10 cellular contexts compared by ENCODE assay signal in genomic region chr1:182147136-182147815, GRCh38.
DNase-seq lines count a peak whose midpoint lies in the region; ATAC-seq and TF ChIP-seq lines count a peak whose summit lies in the region.
"Had no signal": no experiment of that assay in that cellular context is flagged by ENCODE, and none has a peak within 500 bp of the region (broad histone marks: within the 10 kb centered on the region; RNA-seq: fewer than 3 reads in every experiment).

No MANE protein-coding gene starts in this region.

- H3K9ac ChIP-seq in MM.1S (ENCODE audit: low read length): no peak overlapping the region

- no peaks in the 10 kb centered on the region for H3K79me2 ChIP-seq in MM.1S (ENCODE audit: low read length)

- ATAC-seq in GM18858 (IDR thresholded peaks at IDR 0.05; ENCODE audit: unreplicated experiment) (peak; percentile 87), HG02571 (IDR thresholded peaks at IDR 0.05; ENCODE audit: unreplicated experiment) (peak; percentile 84), mucosa of descending colon (peak; percentile 13)
- no peak for ATAC-seq in activated naive CD4-positive, alpha-beta T cell treated with anti-CD3 and anti-CD28 coated beads, Interleukin-2, amount 50 U/mL, for 72 hours

- H3K27me3 ChIP-seq in MM.1S (replicated peaks; ENCODE audit: insufficient read depth, low read length) (no peaks in the 10 kb centered on the region), ascending aorta (no peaks in the 10 kb centered on the region)

- H3F3A ChIP-seq in MM.1S (ENCODE audit: insufficient read depth, low read length): no peaks in the 10 kb centered on the region

- no peak overlapping the region for H3K27ac Mint-ChIP-seq in activated naive CD4-positive, alpha-beta T cell treated with anti-CD3 and anti-CD28 coated beads, Interleukin-2, amount 50 U/mL, for 72 hours

- no peak for TF ChIP-seq CTCF in MM.1S (IDR thresholded peaks at IDR 0.05; ENCODE audit: low read length)
- TF ChIP-seq CTCF in mucosa of descending colon (IDR thresholded peaks at IDR 0.05): no peak
- TF ChIP-seq CTCF in ascending aorta (IDR thresholded peaks at IDR 0.05): no peak

- H3K4me2 ChIP-seq in MM.1S (ENCODE audit: low read depth, low read length): no peak overlapping the region

- H2AFZ ChIP-seq in MM.1S (ENCODE audit: low read length): no peak overlapping the region

- H3K4me3 ChIP-seq in MM.1S (ENCODE audit: low read length): no peak overlapping the region
- H3K4me3 ChIP-seq in mucosa of descending colon: no peak overlapping the region
- no peak overlapping the region for H3K4me3 ChIP-seq in ascending aorta

- no peaks in the 10 kb centered on the region for H3K36me3 Mint-ChIP-seq in activated naive CD4-positive, alpha-beta T cell treated with anti-CD3 and anti-CD28 coated beads, Interleukin-2, amount 50 U/mL, for 72 hours

- H3K36me3 ChIP-seq in MM.1S (replicated peaks; ENCODE audit: insufficient read depth, low read length) (no peaks in the 10 kb centered on the region), mucosa of descending colon (ENCODE audit: low read depth) (no peaks in the 10 kb centered on the region), ascending aorta (no peaks in the 10 kb centered on the region)

- no peaks in the 10 kb centered on the region for H4K20me1 ChIP-seq in MM.1S (ENCODE audit: insufficient read depth, low read length)

- H3K9me3 ChIP-seq in MM.1S (replicated peaks; ENCODE audit: insufficient read depth, low read length): no peaks in the 10 kb centered on the region
- no peaks in the 10 kb centered on the region for H3K9me3 ChIP-seq in mucosa of descending colon
- H3K9me3 ChIP-seq in ascending aorta: no peaks in the 10 kb centered on the region

- intact Hi-C loops in mucosa of descending colon (cut with DNase I, micrococcal nuclease): no loop called here
- intact Hi-C loops in ascending aorta (cut with DNase I): no loop called here
- intact Hi-C loops in posterior cingulate gyrus (cut with DNase I): no loop called here

- H3K4me1 ChIP-seq in MM.1S (ENCODE audit: low read length): peaks cover 5% of the 10 kb centered on the region; the same call in 1 of the 2 replicates
- H3K4me1 ChIP-seq in mucosa of descending colon (ENCODE audit: low read depth): peaks cover 13% of the 10 kb centered on the region
- H3K4me1 ChIP-seq in ascending aorta: peaks cover 5 to 27% of the 10 kb centered on the region in 2 donors

- no peaks in the 10 kb centered on the region for H3K9me3 Mint-ChIP-seq in activated naive CD4-positive, alpha-beta T cell treated with anti-CD3 and anti-CD28 coated beads, Interleukin-2, amount 50 U/mL, for 72 hours

- DNase-seq in MM.1S (peak; percentile 59), mucosa of descending colon (peak in 1 of 3 donors; percentile 34), ascending aorta (ENCODE audit: low spot score in 2 of 2) (no peak), posterior cingulate gyrus (no peak), NCI-H345 (lab: John Stamatoyannopoulos, UW) (no peak)
- DNase-seq in activated naive CD4-positive, alpha-beta T cell treated with anti-CD3 and anti-CD28 coated beads, Interleukin-2, amount 50 U/mL, for 72 hours (ENCODE audit: low spot score in 2 of 2): no peak
- DNase-seq: NCI-H1930, occipital lobe had no signal

- H3K27ac ChIP-seq in MM.1S (ENCODE audit: low read length): no peak overlapping the region
- H3K27ac ChIP-seq in ascending aorta: no peak overlapping the region

- no peaks in the 10 kb centered on the region for H3K9me2 ChIP-seq in MM.1S (replicated peaks; ENCODE audit: insufficient read depth, low read length)

Comparison
In these comparisons a context has a peak if more than half of its experiments do, and no peak if none do; other contexts are left out.
1. ATAC-seq: peak in GM18858 (single experiment), HG02571 (single experiment) and mucosa of descending colon (single experiment); none in activated naive CD4-positive, alpha-beta T cell treated with anti-CD3 and anti-CD28 coated beads, Interleukin-2, amount 50 U/mL, for 72 hours (0 of 2).